ENCODE assay signal across 1 cellular context in genomic region chr10:95539560-95540284, GRCh38.
A peak's percentile ranks its signal among the peaks of the same experiment; 100 is the strongest.
TF ChIP-seq lines count a peak whose summit lies in the region.

No MANE protein-coding gene starts in this region.

TF ChIP-seq in HepG2, 621 proteins besides CTCF, POLR2A, EP300 and RAD21 (continued from another document and continues in another):
- no peak; the same call in 1 of the 2 replicates for TF ChIP-seq ZNF281 (CRISPR knock-in tag; IDR thresholded peaks at IDR 0.05; ENCODE audit: borderline replicate concordance)
- no peak for TF ChIP-seq ARID2 (CRISPR knock-in tag; IDR thresholded peaks at IDR 0.05; ENCODE audit: borderline replicate concordance)
- TF ChIP-seq ZNF275 (CRISPR knock-in tag; IDR thresholded peaks at IDR 0.05; ENCODE audit: borderline replicate concordance) = no peak
- TF ChIP-seq ARNT (IDR thresholded peaks at IDR 0.05) = no peak
- no peak for TF ChIP-seq KLF13 (CRISPR knock-in tag; IDR thresholded peaks at IDR 0.05)
- no peak for TF ChIP-seq ZSCAN20 (CRISPR knock-in tag; IDR thresholded peaks at IDR 0.05; ENCODE audit: borderline replicate concordance)
- TF ChIP-seq ZFP1 (CRISPR knock-in tag; IDR thresholded peaks at IDR 0.05) = peak; percentile 21; the same call in 1 of the 2 replicates
- no peak for TF ChIP-seq ZNF225 (CRISPR knock-in tag; IDR thresholded peaks at IDR 0.05)
- TF ChIP-seq SCMH1 (CRISPR knock-in tag; IDR thresholded peaks at IDR 0.05; ENCODE audit: borderline replicate concordance) = no peak
- TF ChIP-seq ZSCAN25 (CRISPR knock-in tag; IDR thresholded peaks at IDR 0.05) = no peak
- no peak for TF ChIP-seq MXD3 (CRISPR knock-in tag; IDR thresholded peaks at IDR 0.05)
- no peak for TF ChIP-seq MLXIP (CRISPR knock-in tag; IDR thresholded peaks at IDR 0.05; ENCODE audit: borderline replicate concordance)
- no peak for TF ChIP-seq EEA1 (CRISPR knock-in tag; IDR thresholded peaks at IDR 0.05; ENCODE audit: borderline replicate concordance)
- no peak for TF ChIP-seq ZNF292 (CRISPR knock-in tag; IDR thresholded peaks at IDR 0.05; ENCODE audit: borderline replicate concordance, low read depth)
- no peak for TF ChIP-seq ZMYM4 (CRISPR knock-in tag; IDR thresholded peaks at IDR 0.05)
- no peak for TF ChIP-seq KMT2B (CRISPR knock-in tag; IDR thresholded peaks at IDR 0.05)
- TF ChIP-seq TFE3 (CRISPR knock-in tag; IDR thresholded peaks at IDR 0.05) = no peak; the same call in 1 of the 2 replicates
- no peak for TF ChIP-seq FOXC1 (CRISPR knock-in tag; IDR thresholded peaks at IDR 0.05; ENCODE audit: borderline replicate concordance)
- TF ChIP-seq MTF1 (CRISPR knock-in tag; IDR thresholded peaks at IDR 0.05) = no peak
- no peak for TF ChIP-seq JDP2 (CRISPR knock-in tag; IDR thresholded peaks at IDR 0.05; ENCODE audit: borderline replicate concordance)
- peak; percentile 82 for TF ChIP-seq RCOR2 (CRISPR knock-in tag; IDR thresholded peaks at IDR 0.05)
- no peak for TF ChIP-seq HMGXB3 (CRISPR knock-in tag; IDR thresholded peaks at IDR 0.05; ENCODE audit: borderline replicate concordance)
- TF ChIP-seq WIZ (CRISPR knock-in tag; IDR thresholded peaks at IDR 0.05) = no peak
- TF ChIP-seq CBX5 (CRISPR knock-in tag; IDR thresholded peaks at IDR 0.05; ENCODE audit: borderline replicate concordance) = no peak
- TF ChIP-seq HES4 (CRISPR knock-in tag; IDR thresholded peaks at IDR 0.05; ENCODE audit: borderline replicate concordance) = no peak
- no peak for TF ChIP-seq DNMT1 (CRISPR knock-in tag; IDR thresholded peaks at IDR 0.05)
- no peak for TF ChIP-seq NFE2L1 (CRISPR knock-in tag; IDR thresholded peaks at IDR 0.05; ENCODE audit: borderline replicate concordance)
- no peak for TF ChIP-seq POGZ (CRISPR knock-in tag; IDR thresholded peaks at IDR 0.05)
- no peak for TF ChIP-seq GMEB1 (CRISPR knock-in tag; IDR thresholded peaks at IDR 0.05; ENCODE audit: borderline replicate concordance)
- TF ChIP-seq PATZ1 (CRISPR knock-in tag; IDR thresholded peaks at IDR 0.05) = 0 out of 2 replicates have a peak, but pooled peaks have one; percentile 25
- no peak for TF ChIP-seq SMARCC2 (IDR thresholded peaks at IDR 0.05)
- peak; percentile 91 for TF ChIP-seq HNF4G (IDR thresholded peaks at IDR 0.05; ENCODE audit: borderline replicate concordance, low read depth, low read length)
- no peak for TF ChIP-seq HNF4G (CRISPR knock-in tag; IDR thresholded peaks at IDR 0.05; ENCODE audit: borderline replicate concordance, low read depth)
- TF ChIP-seq ZFX (CRISPR knock-in tag; IDR thresholded peaks at IDR 0.05; ENCODE audit: low read depth) = no peak; the same call in 1 of the 2 replicates
- no peak; the same call in 1 of the 2 replicates for TF ChIP-seq SMC3 (IDR thresholded peaks at IDR 0.05; ENCODE audit: low read length)
- TF ChIP-seq PHF5A (CRISPR knock-in tag; IDR thresholded peaks at IDR 0.05; ENCODE audit: low read depth, unreplicated experiment) = no peak
- TF ChIP-seq ZNF660 (CRISPR knock-in tag; IDR thresholded peaks at IDR 0.05; ENCODE audit: borderline replicate concordance, low read depth) = no peak
- TF ChIP-seq ZNF891 (CRISPR knock-in tag; IDR thresholded peaks at IDR 0.05) = no peak
- no peak for TF ChIP-seq PRDM15 (CRISPR knock-in tag; IDR thresholded peaks at IDR 0.05)
- no peak for TF ChIP-seq ZBTB38 (CRISPR knock-in tag; IDR thresholded peaks at IDR 0.05)
- peak; percentile 79 for TF ChIP-seq TCF7 (IDR thresholded peaks at IDR 0.05; ENCODE audit: low read depth)
